11 cellular contexts compared by ENCODE assay signal in genomic region chr1:19872190-19872589, GRCh38. TPM values are rescaled to one million over a fixed set of nuclear protein-coding genes. Genes with fewer than 3 reads are reported as not detected.
DNase-seq lines count a peak whose midpoint lies in the region; ATAC-seq, FAIRE-seq and TF ChIP-seq lines count a peak whose summit lies in the region.
"Had no signal": no experiment of that assay in that cellular context is flagged by ENCODE, and none has a peak within 500 bp of the region (broad histone marks: within the 10 kb centered on the region; RNA-seq: fewer than 3 reads in every experiment).

No MANE protein-coding gene starts in this region.

- POLR2A ChIA-PET in GM10248 (lab: Yijun Ruan, JAX) = no interaction called here

- CTCF ChIA-PET in GM10248 (lab: Yijun Ruan, JAX) = no interaction called here

- H3K27me3 ChIP-seq in bronchial epithelial cell (ENCODE audit: control insufficient read depth, insufficient read depth, low read length) = no peaks in the 10 kb centered on the region

- TF ChIP-seq CTCF in bronchial epithelial cell (IDR thresholded peaks at IDR 0.05; ENCODE audit: insufficient read depth, low read length, severe bottlenecking) (peak; percentile 48), GM10248 (IDR thresholded peaks at IDR 0.05; ENCODE audit: control extremely low read depth, extremely low read depth, low read depth, missing control alignments) (no peak)

- H3K36me3 ChIP-seq in bronchial epithelial cell (ENCODE audit: control insufficient read depth, insufficient read depth, low read length) = no peaks in the 10 kb centered on the region

- DNase-seq in DMS 273 (lab: John Stamatoyannopoulos, UW; ENCODE audit: unreplicated experiment) (peak; percentile 22), DMS 273 treated with DMSO at 0.1 percent for 48 hours (lab: John Stamatoyannopoulos, UW) (no peak), NCI-H345 (lab: John Stamatoyannopoulos, UW) (peak; percentile 68), bronchial epithelial cell (ENCODE audit: low read depth) (peak; percentile 90), renal cortical epithelial cell (ENCODE audit: low read depth) (peak; percentile 44), GM10248 (ENCODE audit: extremely low spot score) (no peak)
- DNase-seq: activated CD8-positive, alpha-beta memory T cell treated with anti-CD3 and anti-CD28 coated beads, Interleukin-2, amount 50 U/mL, for 4 hours had no signal

- no peak overlapping the region for H3K4me3 ChIP-seq in bronchial epithelial cell (ENCODE audit: low read depth, low read length)

- FAIRE-seq in bronchial epithelial cell (lab: Jason Lieb, UNC) = no peak

- ATAC-seq in HG03135 (IDR thresholded peaks at IDR 0.05; ENCODE audit: unreplicated experiment) (no peak), HG02610 (IDR thresholded peaks at IDR 0.05; ENCODE audit: unreplicated experiment) (no peak)

RNA-seq across cellular contexts. Expression of gene OTUD3, which starts 10.0 kb away (rescaled TPM):
- total RNA-seq in bronchial epithelial cell (7.1 and 9.2 TPM in 2 replicates), renal cortical epithelial cell (4.3 and 8.7 TPM in 2 replicates)

RNA-seq across cellular contexts. Expression of gene PLA2G2E, which starts 51.2 kb away (rescaled TPM):
- total RNA-seq in bronchial epithelial cell (not detected in 2 replicates), renal cortical epithelial cell (not detected in 2 replicates)
- total RNA-seq: A172, lung microvascular endothelial cell had no signal

RNA-seq across cellular contexts. Expression of gene RNF186, which starts 57.1 kb away (rescaled TPM):
- not detected in 2 replicates for total RNA-seq in bronchial epithelial cell
- 0.05 TPM in 1 of 2 replicates, not detected in the other for total RNA-seq in renal cortical epithelial cell
- total RNA-seq: A172, lung microvascular endothelial cell had no signal

Comparison
In these comparisons a context has a peak if more than half of its experiments do, and no peak if none do; other contexts are left out.
1. DNase-seq: peak in DMS 273 (single experiment), NCI-H345 (single experiment), bronchial epithelial cell (single experiment) and renal cortical epithelial cell (single experiment); none in DMS 273 treated with DMSO at 0.1 percent for 48 hours (single experiment) and GM10248 (single experiment).